In genomic region chr1:3858231-3858981, GRCh38 we compare ENCODE assay signal across 8 cellular contexts. TPM values are rescaled to one million over a fixed set of nuclear protein-coding genes. Genes with fewer than 3 reads are reported as not detected.
A peak's percentile ranks its signal among the peaks of the same experiment; 100 is the strongest.
DNase-seq lines count a peak whose midpoint lies in the region; ATAC-seq and TF ChIP-seq lines count a peak whose summit lies in the region.

No MANE protein-coding gene starts in this region.

- intact Hi-C loops in vagina (cut with DNase I), result no loop called here

- DNase-seq in 8988T, result peak; percentile 37
- peak; percentile 20 for DNase-seq in RWPE1 (ENCODE audit: low spot score)
- peak; percentile 56 for DNase-seq in ecto neural progenitor cell (ENCODE audit: low spot score)
- peak; percentile 42 for DNase-seq in middle frontal gyrus (ENCODE audit: extremely low spot score, low spot score)
- no peak for DNase-seq in vagina (ENCODE audit: extremely low spot score in 2 of 2)

- TF ChIP-seq POLR2A in vagina (IDR thresholded peaks at IDR 0.05), result no peak

- TF ChIP-seq CTCF in RWPE1 (conservative IDR thresholded peaks at IDR 0.05; ENCODE audit: low read depth) (peak; percentile 20; the same call in 1 of the 2 replicates), vagina (IDR thresholded peaks at IDR 0.05) (no peak)

- no peaks in the 10 kb centered on the region for H3K9me3 ChIP-seq in ES-I3 (ENCODE audit: control insufficient read depth, insufficient read depth, low read length)
- H3K9me3 ChIP-seq in vagina, result no peaks in the 10 kb centered on the region

- H3K27ac ChIP-seq in RWPE1 (peak overlapping the region; percentile 83), vagina (no peak overlapping the region)

- CTCF ChIA-PET in RWPE1 (lab: Yijun Ruan, JAX), result interaction anchor here (0.7 to 1.4 kb wide), 2 partner anchors 11 to 74 kb away, joined by 3 to 5 read pairs; no protein-coding TSS in a partner anchor

- no peaks in the 10 kb centered on the region for H3K27me3 ChIP-seq in vagina

- H3K4me3 ChIP-seq in vagina, result peak overlapping the region; percentile 61 to 96

- POLR2A ChIA-PET in RWPE1 (lab: Yijun Ruan, JAX; ENCODE audit: low non-redundant PET), result no interaction called here

- H3K36me3 ChIP-seq in ES-I3 (ENCODE audit: insufficient read depth, low read length) (no peaks in the 10 kb centered on the region; the same call in 1 of the 2 replicates), vagina (no peaks in the 10 kb centered on the region)

- no peak for ATAC-seq in HG02981 (IDR thresholded peaks at IDR 0.05; ENCODE audit: unreplicated experiment)
- ATAC-seq in HG02973 (IDR thresholded peaks at IDR 0.05; ENCODE audit: unreplicated experiment), result no peak

- H3K9ac ChIP-seq in ES-I3 (ENCODE audit: low read depth, low read length), result peak overlapping the region; percentile 87; the same call in 1 of the 2 replicates

- H3K4me1 ChIP-seq in ES-I3 (ENCODE audit: insufficient read depth, low read length), result no peaks in the 10 kb centered on the region
- peaks cover 35% of the 10 kb centered on the region for H3K4me1 ChIP-seq in vagina

RNA-seq across cellular contexts. Expression of gene DFFB, which starts 1.1 kb away (rescaled TPM):
- 8.8 TPM for total RNA-seq in vagina

RNA-seq across cellular contexts. Expression of gene CEP104, which starts 1.4 kb away (rescaled TPM):
- total RNA-seq in vagina, result 62.9 TPM

RNA-seq across cellular contexts. Expression of gene C1orf174, which starts 41.7 kb away (rescaled TPM):
- 19.4 TPM for total RNA-seq in vagina

Comparison
In these comparisons a context has a peak if more than half of its experiments do, and no peak if none do; other contexts are left out.
1. DNase-seq: peak in 8988T (single experiment), RWPE1 (single experiment), ecto neural progenitor cell (single experiment) and middle frontal gyrus (single experiment); none in vagina (0 of 2).